ENCODE assay signal across 1 cellular context in genomic region chr7:140972344-140972743, GRCh38.
TF ChIP-seq lines count a peak whose summit lies in the region.

No MANE protein-coding gene starts in this region.

TF ChIP-seq in GM23338, 12 proteins besides CTCF, POLR2A, EP300 and RAD21 (continued from another document):
- TF ChIP-seq ZNF462 (CRISPR knock-in tag; IDR thresholded peaks at IDR 0.05) = no peak
- TF ChIP-seq NANOG (IDR thresholded peaks at IDR 0.05; ENCODE audit: borderline replicate concordance) = no peak
- TF ChIP-seq JUNB (IDR thresholded peaks at IDR 0.05; ENCODE audit: unreplicated experiment) = no peak
- no peak for TF ChIP-seq ZNF331 (CRISPR knock-in tag; IDR thresholded peaks at IDR 0.05; ENCODE audit: low read depth)
- TF ChIP-seq, protein P1, sequence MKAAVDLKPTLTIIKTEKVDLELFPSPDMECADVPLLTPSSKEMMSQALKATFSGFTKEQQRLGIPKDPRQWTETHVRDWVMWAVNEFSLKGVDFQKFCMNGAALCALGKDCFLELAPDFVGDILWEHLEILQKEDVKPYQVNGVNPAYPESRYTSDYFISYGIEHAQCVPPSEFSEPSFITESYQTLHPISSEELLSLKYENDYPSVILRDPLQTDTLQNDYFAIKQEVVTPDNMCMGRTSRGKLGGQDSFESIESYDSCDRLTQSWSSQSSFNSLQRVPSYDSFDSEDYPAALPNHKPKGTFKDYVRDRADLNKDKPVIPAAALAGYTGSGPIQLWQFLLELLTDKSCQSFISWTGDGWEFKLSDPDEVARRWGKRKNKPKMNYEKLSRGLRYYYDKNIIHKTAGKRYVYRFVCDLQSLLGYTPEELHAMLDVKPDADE (IDR thresholded peaks at IDR 0.05) = no peak
- TF ChIP-seq ZNF114 (CRISPR knock-in tag; IDR thresholded peaks at IDR 0.05) = no peak
- TF ChIP-seq, protein P2, sequence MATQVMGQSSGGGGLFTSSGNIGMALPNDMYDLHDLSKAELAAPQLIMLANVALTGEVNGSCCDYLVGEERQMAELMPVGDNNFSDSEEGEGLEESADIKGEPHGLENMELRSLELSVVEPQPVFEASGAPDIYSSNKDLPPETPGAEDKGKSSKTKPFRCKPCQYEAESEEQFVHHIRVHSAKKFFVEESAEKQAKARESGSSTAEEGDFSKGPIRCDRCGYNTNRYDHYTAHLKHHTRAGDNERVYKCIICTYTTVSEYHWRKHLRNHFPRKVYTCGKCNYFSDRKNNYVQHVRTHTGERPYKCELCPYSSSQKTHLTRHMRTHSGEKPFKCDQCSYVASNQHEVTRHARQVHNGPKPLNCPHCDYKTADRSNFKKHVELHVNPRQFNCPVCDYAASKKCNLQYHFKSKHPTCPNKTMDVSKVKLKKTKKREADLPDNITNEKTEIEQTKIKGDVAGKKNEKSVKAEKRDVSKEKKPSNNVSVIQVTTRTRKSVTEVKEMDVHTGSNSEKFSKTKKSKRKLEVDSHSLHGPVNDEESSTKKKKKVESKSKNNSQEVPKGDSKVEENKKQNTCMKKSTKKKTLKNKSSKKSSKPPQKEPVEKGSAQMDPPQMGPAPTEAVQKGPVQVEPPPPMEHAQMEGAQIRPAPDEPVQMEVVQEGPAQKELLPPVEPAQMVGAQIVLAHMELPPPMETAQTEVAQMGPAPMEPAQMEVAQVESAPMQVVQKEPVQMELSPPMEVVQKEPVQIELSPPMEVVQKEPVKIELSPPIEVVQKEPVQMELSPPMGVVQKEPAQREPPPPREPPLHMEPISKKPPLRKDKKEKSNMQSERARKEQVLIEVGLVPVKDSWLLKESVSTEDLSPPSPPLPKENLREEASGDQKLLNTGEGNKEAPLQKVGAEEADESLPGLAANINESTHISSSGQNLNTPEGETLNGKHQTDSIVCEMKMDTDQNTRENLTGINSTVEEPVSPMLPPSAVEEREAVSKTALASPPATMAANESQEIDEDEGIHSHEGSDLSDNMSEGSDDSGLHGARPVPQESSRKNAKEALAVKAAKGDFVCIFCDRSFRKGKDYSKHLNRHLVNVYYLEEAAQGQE (IDR thresholded peaks at IDR 0.05; ENCODE audit: unreplicated experiment) = no peak
- TF ChIP-seq POLR2AphosphoS5 (IDR thresholded peaks at IDR 0.05; ENCODE audit: low read depth) = no peak
TF ChIP-seq in GM23338: peak in this region for 0.
